Comparison of ENCODE assay signal across 16 cellular contexts in genomic region chr5:6899215-6899614, GRCh38.
DNase-seq lines count a peak whose midpoint lies in the region; ATAC-seq and TF ChIP-seq lines count a peak whose summit lies in the region.
"Had no signal": no experiment of that assay in that cellular context is flagged by ENCODE, and none has a peak within 500 bp of the region (broad histone marks: within the 10 kb centered on the region; RNA-seq: fewer than 3 reads in every experiment).

No MANE protein-coding gene starts in this region.

- ATAC-seq in left ventricle myocardium superior (peak; percentile 65), GM21390 (IDR thresholded peaks at IDR 0.05; ENCODE audit: unreplicated experiment) (no peak), GM18502 (IDR thresholded peaks at IDR 0.05; ENCODE audit: poor library complexity, unreplicated experiment) (no peak)
- ATAC-seq in naive thymus-derived CD4-positive, alpha-beta T cell = no peak

- no peaks in the 10 kb centered on the region for H3K36me3 Mint-ChIP-seq in naive thymus-derived CD4-positive, alpha-beta T cell
- H3K36me3 Mint-ChIP-seq: CD4-positive, alpha-beta memory T cell had no signal

- no peaks in the 10 kb centered on the region for H3K4me1 Mint-ChIP-seq in naive thymus-derived CD4-positive, alpha-beta T cell
- H3K4me1 Mint-ChIP-seq: activated CD4-positive, alpha-beta memory T cell treated with anti-CD3 and anti-CD28 coated beads, Interleukin-2, amount 10 ng/mL, durations not matched to agents 7 days and 5 days; CD4-positive, alpha-beta memory T cell had no signal

- peaks cover 0 to 7% (median 3%) of the 10 kb centered on the region in 11 donors for H3K9me3 Mint-ChIP-seq in naive thymus-derived CD4-positive, alpha-beta T cell
- H3K9me3 Mint-ChIP-seq: activated CD4-positive, alpha-beta memory T cell treated with anti-CD3 and anti-CD28 coated beads, Interleukin-2, amount 10 ng/mL, durations not matched to agents 7 days and 5 days had no signal

- POLR2A ChIA-PET in naive thymus-derived CD4-positive, alpha-beta T cell (lab: Charles Lee) = no interaction called here

- no peaks in the 10 kb centered on the region for H3K9me3 ChIP-seq in testis
- no peaks in the 10 kb centered on the region for H3K9me3 ChIP-seq in naive thymus-derived CD4-positive, alpha-beta T cell (ENCODE audit: control insufficient read depth in 2 of 3, low read length in 3 of 3)

- peaks cover 0 to 4% (median 0%) of the 10 kb centered on the region in 5 donors for H3K27me3 Mint-ChIP-seq in naive thymus-derived CD4-positive, alpha-beta T cell

- 29 to 32% methylated on average over 9 of the region's 9 CpGs for WGBS in testis, 2 donors

- no peaks in the 10 kb centered on the region for H3K4me1 ChIP-seq in testis
- H3K4me1 ChIP-seq in naive thymus-derived CD4-positive, alpha-beta T cell (ENCODE audit: control insufficient read depth in 2 of 2, insufficient read depth in 2 of 2, low read length in 2 of 2) = no peaks in the 10 kb centered on the region

- no peaks in the 10 kb centered on the region for H3K36me3 ChIP-seq in testis (ENCODE audit: low read depth, missing control alignments)
- no peaks in the 10 kb centered on the region for H3K36me3 ChIP-seq in naive thymus-derived CD4-positive, alpha-beta T cell (ENCODE audit: control insufficient read depth in 2 of 3, insufficient read depth in 3 of 3, low read length in 3 of 3)
- H3K36me3 ChIP-seq: cardiac muscle cell, WERI-Rb-1 had no signal

- H3K27ac ChIP-seq in testis = peak overlapping the region; percentile 2 to 62
- no peak overlapping the region for H3K27ac ChIP-seq in naive thymus-derived CD4-positive, alpha-beta T cell (ENCODE audit: low read depth, low read length)
- H3K27ac ChIP-seq: cardiac muscle cell, WERI-Rb-1 had no signal

- H3K27me3 ChIP-seq in testis = no peaks in the 10 kb centered on the region
- no peaks in the 10 kb centered on the region for H3K27me3 ChIP-seq in naive thymus-derived CD4-positive, alpha-beta T cell (ENCODE audit: control insufficient read depth in 2 of 2, insufficient read depth in 2 of 2, low read length in 2 of 2)
- H3K27me3 ChIP-seq: cardiac muscle cell had no signal

- H3K27ac Mint-ChIP-seq in naive thymus-derived CD4-positive, alpha-beta T cell = no peak overlapping the region
- H3K27ac Mint-ChIP-seq: activated CD4-positive, alpha-beta memory T cell treated with anti-CD3 and anti-CD28 coated beads, Interleukin-2, amount 10 ng/mL, durations not matched to agents 7 days and 5 days; CD4-positive, alpha-beta memory T cell had no signal

- no peak overlapping the region for H3K4me3 ChIP-seq in testis
- H3K4me3 ChIP-seq in naive thymus-derived CD4-positive, alpha-beta T cell (ENCODE audit: low read length) = no peak overlapping the region
- H3K4me3 ChIP-seq: cardiac muscle cell had no signal

- no peak overlapping the region for H3K4me3 Mint-ChIP-seq in naive thymus-derived CD4-positive, alpha-beta T cell
- H3K4me3 Mint-ChIP-seq: activated CD4-positive, alpha-beta memory T cell treated with anti-CD3 and anti-CD28 coated beads, Interleukin-2, amount 10 ng/mL, durations not matched to agents 7 days and 5 days; CD4-positive, alpha-beta memory T cell had no signal

- DNase-seq in NCI-H82 (lab: John Stamatoyannopoulos, UW) (peak; percentile 61), NCI-H82 treated with DMSO at 0.1 percent for 48 hours (lab: John Stamatoyannopoulos, UW; ENCODE audit: unreplicated experiment) (no peak), NCI-H2029 treated with DMSO at 0.1 percent for 48 hours (lab: John Stamatoyannopoulos, UW) (peak; percentile 39), left ventricle myocardium superior (peak; percentile 37), testis (peak; percentile 90)
- DNase-seq in naive thymus-derived CD4-positive, alpha-beta T cell = no peak
- DNase-seq: activated CD4-positive, alpha-beta memory T cell treated with anti-CD3 and anti-CD28 coated beads, Interleukin-2, amount 10 ng/mL, durations not matched to agents 7 days and 5 days; CD4-positive, alpha-beta memory T cell; GF-D8; H7; NCI-H526; trophoblast cell; WERI-Rb-1 had no signal

- no peak for TF ChIP-seq CTCF in testis (IDR thresholded peaks at IDR 0.05)

- CTCF ChIA-PET in naive thymus-derived CD4-positive, alpha-beta T cell (lab: Charles Lee) = no interaction called here

- intact Hi-C loops in left ventricle myocardium superior (cut with micrococcal nuclease) = no loop called here
- intact Hi-C loops in testis (cut with DNase I; ENCODE audit: low total_unique reads) = no loop called here
- intact Hi-C loops in naive thymus-derived CD4-positive, alpha-beta T cell (cut with micrococcal nuclease) = no loop called here

- no peak for TF ChIP-seq POLR2A in testis (IDR thresholded peaks at IDR 0.05)

Comparison
In these comparisons a context has a peak if more than half of its experiments do, and no peak if none do; other contexts are left out.
1. DNase-seq: peak in NCI-H82 (single experiment), NCI-H2029 treated with DMSO at 0.1 percent for 48 hours (single experiment), left ventricle myocardium superior (single experiment) and testis (single experiment); none in NCI-H82 treated with DMSO at 0.1 percent for 48 hours (single experiment) and naive thymus-derived CD4-positive, alpha-beta T cell (0 of 9).